16 cellular contexts compared by ENCODE assay signal in the genomic region with DNA sequence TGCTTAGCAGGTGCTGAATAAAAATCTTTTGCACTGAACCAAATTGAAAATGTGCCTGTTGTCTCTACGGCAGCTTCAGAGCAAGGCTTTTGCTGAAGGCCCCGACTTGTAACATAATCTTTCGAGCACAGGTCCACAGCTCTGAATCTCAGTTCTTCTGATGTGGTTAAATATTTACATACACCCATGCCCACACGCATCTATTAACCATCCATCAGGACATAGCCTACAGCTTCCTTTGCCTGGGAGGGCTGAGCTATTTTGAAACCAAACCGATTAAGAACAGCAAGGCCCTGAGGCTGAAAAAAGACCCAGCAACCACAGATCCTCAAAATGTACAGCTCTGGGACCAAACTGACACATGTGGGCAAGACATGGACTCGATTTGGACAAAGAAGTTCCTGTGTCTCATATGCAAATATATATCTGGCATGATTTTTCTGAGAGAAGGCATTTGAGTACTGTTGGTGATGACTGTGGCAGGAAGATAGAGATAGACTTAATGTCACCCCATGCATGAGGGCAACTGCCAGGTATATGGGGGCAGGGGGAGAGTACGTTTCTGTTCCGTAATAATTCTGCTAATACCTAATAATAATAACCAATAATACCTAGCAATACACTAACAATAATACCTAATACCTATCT.
DNase-seq lines count a peak whose midpoint lies in the region; ATAC-seq, FAIRE-seq and TF ChIP-seq lines count a peak whose summit lies in the region.
"Had no signal": no experiment of that assay in that cellular context is flagged by ENCODE, and none has a peak within 500 bp of the region (broad histone marks: within the 10 kb centered on the region; RNA-seq: fewer than 3 reads in every experiment).

No MANE protein-coding gene starts in this region.

- H3K36me3 ChIP-seq in kidney (ENCODE audit: control insufficient read depth in 1 of 2, insufficient read depth in 2 of 2, low read length in 2 of 2), result no peaks in the 10 kb centered on the region
- H3K36me3 ChIP-seq: adrenal gland had no signal

- H3K9me3 ChIP-seq in kidney (ENCODE audit: control insufficient read depth in 1 of 2, low read length in 2 of 2), result no peaks in the 10 kb centered on the region
- H3K9me3 ChIP-seq: adrenal gland had no signal

- ATAC-seq in GM18502 (IDR thresholded peaks at IDR 0.05; ENCODE audit: poor library complexity, unreplicated experiment) (peak; percentile 91), GM19455 (IDR thresholded peaks at IDR 0.05; ENCODE audit: unreplicated experiment) (peak; percentile 85), HG02970 (IDR thresholded peaks at IDR 0.05; ENCODE audit: low FRiP score, unreplicated experiment) (peak; percentile 74)
- ATAC-seq: activated CD4-positive, CD25-positive, alpha-beta regulatory T cell treated with anti-CD3 and anti-CD28 coated beads, Interleukin-2, amount 50 U/mL, for 24 hours; Panc1 had no signal

- intact Hi-C loops in kidney (cut with DNase I), result loop anchor here (10.0 kb wide), 1 partner anchor 711 kb away; no protein-coding TSS in a partner anchor

- DNase-seq in NCI-H526 treated with DMSO at 0.1 percent for 48 hours (lab: John Stamatoyannopoulos, UW) (peak; percentile 97), COLO829 (ENCODE audit: low spot score) (no peak), A172 (ENCODE audit: low spot score) (no peak), kidney (no peak), medulla oblongata (ENCODE audit: extremely low spot score) (no peak)
- DNase-seq: adrenal gland; CD4-positive, alpha-beta T cell; immature natural killer cell; stimulated activated CD4-positive, alpha-beta T cell treated with anti-CD3 and anti-CD28 coated beads, Interleukin-4, amount 100 ng/mL, for 1 hour; trophoblast cell had no signal

- no peaks in the 10 kb centered on the region for H3K4me1 ChIP-seq in kidney (ENCODE audit: control insufficient read depth in 1 of 2, insufficient read depth in 1 of 2, low read depth in 1 of 2, low read length in 2 of 2)

- H3K27ac ChIP-seq in kidney (ENCODE audit: low read depth in 2 of 2, low read length in 2 of 2), result no peak overlapping the region
- H3K27ac ChIP-seq: adrenal gland had no signal

- no peak overlapping the region for H3K4me3 ChIP-seq in kidney (ENCODE audit: low read length in 2 of 2)
- H3K4me3 ChIP-seq: adrenal gland had no signal

- no peak for FAIRE-seq in kidney (lab: Jason Lieb, UNC)
- FAIRE-seq: H1 had no signal

- H3K9ac ChIP-seq in kidney (ENCODE audit: low read length in 2 of 2), result no peak overlapping the region

- no peak for TF ChIP-seq CTCF in kidney (IDR thresholded peaks at IDR 0.05; ENCODE audit: borderline replicate concordance, extremely low read depth, insufficient read depth)
